ENCODE assay signal across 19 cellular contexts in genomic region chr21:45332981-45333582, GRCh38. TPM values are rescaled to one million over a fixed set of nuclear protein-coding genes. Genes with fewer than 3 reads are reported as not detected.
DNase-seq lines count a peak whose midpoint lies in the region; ATAC-seq, FAIRE-seq and TF ChIP-seq lines count a peak whose summit lies in the region.
"Had no signal": no experiment of that assay in that cellular context is flagged by ENCODE, and none has a peak within 500 bp of the region (broad histone marks: within the 10 kb centered on the region; RNA-seq: fewer than 3 reads in every experiment).

No MANE protein-coding gene starts in this region.

- H3K27ac Mint-ChIP-seq in activated naive CD8-positive, alpha-beta T cell treated with anti-CD3 and anti-CD28 coated beads, Interleukin-2, amount 10 ng/mL, durations not matched to agents 7 days and 5 days, result no peak overlapping the region
- no peak overlapping the region for H3K27ac Mint-ChIP-seq in activated naive CD8-positive, alpha-beta T cell treated with anti-CD3 and anti-CD28 coated beads, Interleukin-2, amount 50 U/mL, for 24 hours
- H3K27ac Mint-ChIP-seq: activated T-helper 2 cell treated with anti-CD3 and anti-CD28 coated beads, Interferon-gamma antibody, Interleukin-2, Interleukin-4, amounts not matched to agents 10 μg/mL and 5 μg/mL and 100 μg/mL, durations not matched to agents 14 hours and 24 hours and 36 hours; T-helper 1 cell treated with Interleukin-12 subunit alpha and Interleukin-12 subunit beta and Interleukin-4 antibody, amounts not matched to agents 30 μg/mL and 1 μg/mL, for 36 hours had no signal

- no peaks in the 10 kb centered on the region for H3K9me3 ChIP-seq in kidney (ENCODE audit: control insufficient read depth in 1 of 2, low read length in 2 of 2)
- no peaks in the 10 kb centered on the region for H3K9me3 ChIP-seq in smooth muscle cell (replicated peaks; ENCODE audit: low read depth)
- H3K9me3 ChIP-seq in esophagus squamous epithelium, result no peaks in the 10 kb centered on the region
- H3K9me3 ChIP-seq: adrenal gland, thyroid gland had no signal

- no peak overlapping the region for H3K4me3 ChIP-seq in kidney (ENCODE audit: low read length in 2 of 2)
- H3K4me3 ChIP-seq in smooth muscle cell, result no peak overlapping the region
- H3K4me3 ChIP-seq in esophagus squamous epithelium, result no peak overlapping the region
- H3K4me3 ChIP-seq: adrenal gland, thyroid gland had no signal

- TF ChIP-seq POLR2A in esophagus squamous epithelium (IDR thresholded peaks at IDR 0.05), result no peak

- ATAC-seq in activated naive CD8-positive, alpha-beta T cell treated with anti-CD3 and anti-CD28 coated beads, Interleukin-2, amount 10 ng/mL, durations not matched to agents 7 days and 5 days (ENCODE audit: low read depth), result no peak
- ATAC-seq in activated naive CD8-positive, alpha-beta T cell treated with anti-CD3 and anti-CD28 coated beads, Interleukin-2, amount 50 U/mL, for 24 hours, result no peak
- ATAC-seq in HG03565 (IDR thresholded peaks at IDR 0.05; ENCODE audit: unreplicated experiment), result no peak

- no peak overlapping the region for H3K4me3 Mint-ChIP-seq in activated naive CD8-positive, alpha-beta T cell treated with anti-CD3 and anti-CD28 coated beads, Interleukin-2, amount 10 ng/mL, durations not matched to agents 7 days and 5 days
- no peak overlapping the region for H3K4me3 Mint-ChIP-seq in activated naive CD8-positive, alpha-beta T cell treated with anti-CD3 and anti-CD28 coated beads, Interleukin-2, amount 50 U/mL, for 24 hours
- H3K4me3 Mint-ChIP-seq: nephron; T-helper 1 cell treated with Interleukin-12 subunit alpha and Interleukin-12 subunit beta and Interleukin-4 antibody, amounts not matched to agents 30 μg/mL and 1 μg/mL, for 36 hours had no signal

- no peaks in the 10 kb centered on the region for H4K20me1 ChIP-seq in smooth muscle cell (ENCODE audit: low read depth)

- FAIRE-seq in kidney (lab: Jason Lieb, UNC), result no peak
- FAIRE-seq: GM12892 had no signal

- POLR2A ChIA-PET in activated naive CD8-positive, alpha-beta T cell treated with anti-CD3 and anti-CD28 coated beads, Interleukin-2, amount 10 ng/mL, durations not matched to agents 7 days and 5 days (lab: Charles Lee), result no interaction called here

- DNase-seq in activated naive CD8-positive, alpha-beta T cell treated with anti-CD3 and anti-CD28 coated beads, Interleukin-2, amount 10 ng/mL, durations not matched to agents 7 days and 5 days, result peak; percentile 26
- DNase-seq in activated naive CD8-positive, alpha-beta T cell treated with anti-CD3 and anti-CD28 coated beads, Interleukin-2, amount 50 U/mL, for 24 hours, result no peak
- DNase-seq in RPMI8226, result peak; percentile 77
- peak; percentile 72 for DNase-seq in kidney
- no peak for DNase-seq in smooth muscle cell (lab: John Stamatoyannopoulos, UW; ENCODE audit: unreplicated experiment)
- no peak for DNase-seq in esophagus squamous epithelium (lab: John Stamatoyannopoulos, UW)
- no peak for DNase-seq in nucleus accumbens (lab: John Stamatoyannopoulos, UW)
- DNase-seq: C1 segment of cervical spinal cord; cerebellar nuclear complex; effector memory CD4-positive, alpha-beta T cell; NK-92 treated with Interleukin-12 subunit alpha and Interleukin-12 subunit beta, amount 100 ng/mL, for 24 hours; stimulated activated naive CD4-positive, alpha-beta T cell; thyroid gland had no signal

- H3K36me3 ChIP-seq in kidney (ENCODE audit: control insufficient read depth in 1 of 2, insufficient read depth in 2 of 2, low read length in 2 of 2) (no peaks in the 10 kb centered on the region), smooth muscle cell (ENCODE audit: low read depth) (no peaks in the 10 kb centered on the region), esophagus squamous epithelium (no peaks in the 10 kb centered on the region)
- H3K36me3 ChIP-seq: adrenal gland, thyroid gland had no signal

- no peak overlapping the region for H3K9ac ChIP-seq in kidney (ENCODE audit: low read length in 2 of 2)
- peak overlapping the region; percentile 40 for H3K9ac ChIP-seq in smooth muscle cell (ENCODE audit: low read depth)

- no peaks in the 10 kb centered on the region for H3K4me1 Mint-ChIP-seq in activated naive CD8-positive, alpha-beta T cell treated with anti-CD3 and anti-CD28 coated beads, Interleukin-2, amount 10 ng/mL, durations not matched to agents 7 days and 5 days
- H3K4me1 Mint-ChIP-seq in activated naive CD8-positive, alpha-beta T cell treated with anti-CD3 and anti-CD28 coated beads, Interleukin-2, amount 50 U/mL, for 24 hours, result no peaks in the 10 kb centered on the region

- H3K27me3 ChIP-seq in smooth muscle cell (ENCODE audit: low read depth) (no peaks in the 10 kb centered on the region), esophagus squamous epithelium (peaks cover 0 to 64% (median 0%) of the 10 kb centered on the region in 4 donors)
- H3K27me3 ChIP-seq: adrenal gland, thyroid gland had no signal

- H3K27me3 Mint-ChIP-seq in activated naive CD8-positive, alpha-beta T cell treated with anti-CD3 and anti-CD28 coated beads, Interleukin-2, amount 10 ng/mL, durations not matched to agents 7 days and 5 days, result peaks cover 3% of the 10 kb centered on the region
- peaks cover 2% of the 10 kb centered on the region for H3K27me3 Mint-ChIP-seq in activated naive CD8-positive, alpha-beta T cell treated with anti-CD3 and anti-CD28 coated beads, Interleukin-2, amount 50 U/mL, for 24 hours

- peak overlapping the region; percentile 72 for H2AFZ ChIP-seq in smooth muscle cell (ENCODE audit: low read depth)

- no peak for TF ChIP-seq CTCF in kidney (IDR thresholded peaks at IDR 0.05; ENCODE audit: borderline replicate concordance, extremely low read depth, insufficient read depth)
- no peak for TF ChIP-seq CTCF in smooth muscle cell (IDR thresholded peaks at IDR 0.05; ENCODE audit: borderline replicate concordance, insufficient read depth, poor library complexity, severe bottlenecking)
- TF ChIP-seq CTCF in esophagus squamous epithelium (IDR thresholded peaks at IDR 0.05), result no peak

- no peaks in the 10 kb centered on the region for H3K9me3 Mint-ChIP-seq in activated naive CD8-positive, alpha-beta T cell treated with anti-CD3 and anti-CD28 coated beads, Interleukin-2, amount 10 ng/mL, durations not matched to agents 7 days and 5 days
- no peaks in the 10 kb centered on the region for H3K9me3 Mint-ChIP-seq in activated naive CD8-positive, alpha-beta T cell treated with anti-CD3 and anti-CD28 coated beads, Interleukin-2, amount 50 U/mL, for 24 hours
- H3K9me3 Mint-ChIP-seq: activated T-helper 2 cell treated with anti-CD3 and anti-CD28 coated beads, Interferon-gamma antibody, Interleukin-2, Interleukin-4, amounts not matched to agents 10 μg/mL and 5 μg/mL and 100 μg/mL, durations not matched to agents 14 hours and 24 hours and 36 hours; nephron; T-helper 1 cell treated with Interleukin-12 subunit alpha and Interleukin-12 subunit beta and Interleukin-4 antibody, amounts not matched to agents 30 μg/mL and 1 μg/mL, for 36 hours had no signal

- no peaks in the 10 kb centered on the region for H3K36me3 Mint-ChIP-seq in activated naive CD8-positive, alpha-beta T cell treated with anti-CD3 and anti-CD28 coated beads, Interleukin-2, amount 10 ng/mL, durations not matched to agents 7 days and 5 days
- H3K36me3 Mint-ChIP-seq in activated naive CD8-positive, alpha-beta T cell treated with anti-CD3 and anti-CD28 coated beads, Interleukin-2, amount 50 U/mL, for 24 hours (ENCODE audit: low read depth), result no peaks in the 10 kb centered on the region

- peaks cover 6 to 16% of the 10 kb centered on the region in 2 donors for H3K4me1 ChIP-seq in kidney (ENCODE audit: control insufficient read depth in 1 of 2, insufficient read depth in 1 of 2, low read depth in 1 of 2, low read length in 2 of 2)
- peaks cover 34% of the 10 kb centered on the region for H3K4me1 ChIP-seq in smooth muscle cell (ENCODE audit: low read depth)
- peaks cover 0 to 55% (median 32%) of the 10 kb centered on the region in 3 donors for H3K4me1 ChIP-seq in esophagus squamous epithelium
- H3K4me1 ChIP-seq: adrenal gland had no signal

- H3F3A ChIP-seq in smooth muscle cell (ENCODE audit: low read depth), result no peaks in the 10 kb centered on the region

- H3K4me2 ChIP-seq in smooth muscle cell, result no peak overlapping the region

- no peak overlapping the region for H3K27ac ChIP-seq in kidney (ENCODE audit: low read depth in 2 of 2, low read length in 2 of 2)
- H3K27ac ChIP-seq in smooth muscle cell (ENCODE audit: low read depth), result peak overlapping the region; percentile 79
- H3K27ac ChIP-seq in esophagus squamous epithelium, result no peak overlapping the region
- H3K27ac ChIP-seq: adrenal gland, thyroid gland had no signal

- H3K79me2 ChIP-seq in smooth muscle cell (ENCODE audit: low read depth), result no peaks in the 10 kb centered on the region

- intact Hi-C loops in kidney (cut with DNase I) (no loop called here), esophagus squamous epithelium (cut with DNase I) (no loop called here)

- 94% methylated on average over 16 of the region's 16 CpGs for WGBS in smooth muscle cell (ENCODE audit: low lambda C conversion rate)
- 53% methylated on average over 3 of the region's 16 CpGs; no CpG with 5 or more reads in 1 of the 2 donors for WGBS in esophagus squamous epithelium, 2 donors

RNA-seq across cellular contexts. Expression of gene POFUT2, which starts 45.4 kb away (rescaled TPM):
- total RNA-seq in activated naive CD8-positive, alpha-beta T cell treated with anti-CD3 and anti-CD28 coated beads, Interleukin-2, amount 10 ng/mL, durations not matched to agents 7 days and 5 days, result 10 to 100 TPM; 26.0 to 27.0 TPM
- total RNA-seq in kidney (30.2 TPM), smooth muscle cell (32.1 and 58.3 TPM in 2 replicates), esophagus squamous epithelium (10 to 100 TPM in 2 of 4 donors, 1 to 10 TPM in 2; 7.9 to 11.4 (median 9.4) TPM)
- polyA plus RNA-seq in kidney (ENCODE audit: insufficient read depth, low read depth, low replicate concordance) (18.3 TPM), smooth muscle cell (69.6 and 70.0 TPM in 2 replicates)

Comparison
In these comparisons a context has a peak if more than half of its experiments do, and no peak if none do; other contexts are left out.
1. DNase-seq: peak in activated naive CD8-positive, alpha-beta T cell treated with anti-CD3 and anti-CD28 coated beads, Interleukin-2, amount 10 ng/mL, durations not matched to agents 7 days and 5 days (single experiment), RPMI8226 (single experiment) and kidney (single experiment); none in activated naive CD8-positive, alpha-beta T cell treated with anti-CD3 and anti-CD28 coated beads, Interleukin-2, amount 50 U/mL, for 24 hours (single experiment), smooth muscle cell (single experiment), esophagus squamous epithelium (single experiment) and nucleus accumbens (0 of 56).